In the genomic region with DNA sequence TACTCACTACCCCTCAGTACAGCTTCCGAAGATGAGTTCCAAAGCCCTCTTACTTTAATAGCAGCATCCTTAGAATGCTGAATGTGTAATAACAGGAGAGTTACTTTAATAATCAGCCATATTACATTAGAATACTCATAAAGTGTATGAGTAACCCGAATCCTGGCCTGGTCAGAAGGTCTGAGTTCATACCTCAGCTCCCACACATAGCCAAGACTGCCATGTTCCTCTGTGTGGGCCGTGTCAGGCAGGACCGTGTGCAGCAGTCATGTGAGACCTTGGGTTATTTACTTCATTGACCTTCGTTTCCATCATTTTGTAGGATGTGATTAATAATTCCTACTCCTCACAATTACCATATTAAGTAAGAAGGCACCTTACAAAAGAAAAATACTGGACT, we compare ENCODE assay signal across 23 cellular contexts.
DNase-seq lines count a peak whose midpoint lies in the region; ATAC-seq and TF ChIP-seq lines count a peak whose summit lies in the region.
"Had no signal": no experiment of that assay in that cellular context is flagged by ENCODE, and none has a peak within 500 bp of the region (broad histone marks: within the 10 kb centered on the region; RNA-seq: fewer than 3 reads in every experiment).

No MANE protein-coding gene starts in this region.

- peaks cover 16% of the 10 kb centered on the region for H3K4me1 ChIP-seq in GM23248 (ENCODE audit: insufficient read depth)
- peaks cover 3% of the 10 kb centered on the region for H3K4me1 ChIP-seq in mesenchymal stem cell (ENCODE audit: control insufficient read depth, insufficient read depth, low read depth, low read length)
- H3K4me1 ChIP-seq in tibial artery = peaks cover 0 to 25% (median 11%) of the 10 kb centered on the region in 4 donors

- in situ Hi-C loops in GM23248 (cut with MboI) = no loop called here

- no peak overlapping the region for H3K14ac ChIP-seq in mesenchymal stem cell (ENCODE audit: low read length in 2 of 2)

- peaks cover 23% of the 10 kb centered on the region for H3F3A ChIP-seq in GM23248 (ENCODE audit: insufficient read depth)

- H3K36me3 ChIP-seq in GM23248 (ENCODE audit: low read depth) (no peaks in the 10 kb centered on the region), mesenchymal stem cell (ENCODE audit: control insufficient read depth in 1 of 2, insufficient read depth in 2 of 2, low read depth in 1 of 2, low read length in 2 of 2) (no peaks in the 10 kb centered on the region), tibial artery (no peaks in the 10 kb centered on the region)
- H3K36me3 ChIP-seq: MG63, SJSA1 had no signal

- no peak for TF ChIP-seq CTCF in tibial artery (IDR thresholded peaks at IDR 0.05)

- DNase-seq in GM23248 (peak; percentile 41), amniotic epithelial cell (ENCODE audit: low read depth) (peak; percentile 47), mesenchymal stem cell (no peak), tibial artery (no peak), putamen (ENCODE audit: low spot score) (no peak)
- no peak for DNase-seq in stimulated activated naive CD8-positive, alpha-beta T cell treated with anti-CD3 and anti-CD28 coated beads, Interleukin-15, amount 100 ng/mL, for 72 hours
- DNase-seq: CD4-positive, CD25-positive, alpha-beta regulatory T cell; DMS153; DND-41; KBM-7; MG63; NCI-H1105 treated with DMSO at 0.1 percent for 48 hours; NCI-H146; NCI-H1930; NCI-H446; NCI-H524 treated with DMSO at 0.1 percent for 48 hours; NCI-H82; NK-92 treated with Interleukin-12 subunit alpha and Interleukin-12 subunit beta, amount 100 ng/mL, for 24 hours; PC-9; Right ventricle myocardium superior; RPMI8226 had no signal

- H3K27me3 ChIP-seq in GM23248 (replicated peaks; ENCODE audit: insufficient read depth) = no peaks in the 10 kb centered on the region
- no peaks in the 10 kb centered on the region for H3K27me3 ChIP-seq in mesenchymal stem cell (ENCODE audit: control insufficient read depth in 1 of 2, insufficient read depth in 1 of 2, low read length in 2 of 2)
- H3K27me3 ChIP-seq in tibial artery = no peaks in the 10 kb centered on the region
- H3K27me3 ChIP-seq: MG63, SJSA1 had no signal

- ATAC-seq in stimulated activated naive CD8-positive, alpha-beta T cell treated with anti-CD3 and anti-CD28 coated beads, Interleukin-15, amount 100 ng/mL, for 72 hours = no peak
- no peak for ATAC-seq in HG03354 (IDR thresholded peaks at IDR 0.05; ENCODE audit: poor library complexity, severe bottlenecking, unreplicated experiment)

- H3K4me2 ChIP-seq in GM23248 (ENCODE audit: unreplicated experiment) (no peak overlapping the region), mesenchymal stem cell (ENCODE audit: low read length, poor library complexity, severe bottlenecking) (no peak overlapping the region)
- H3K4me2 ChIP-seq: PC-9 had no signal

- no peak overlapping the region for H4K91ac ChIP-seq in mesenchymal stem cell (ENCODE audit: low read length)

- H3K4me3 ChIP-seq in GM23248 (no peak overlapping the region), mesenchymal stem cell (ENCODE audit: insufficient read depth in 1 of 2, low read depth in 1 of 2, low read length in 2 of 2) (no peak overlapping the region), tibial artery (no peak overlapping the region)
- H3K4me3 ChIP-seq: MG63, PC-9, SJSA1 had no signal

- WGBS in GM23248 (ENCODE audit: low coverage in 1 of 2, low lambda C conversion rate in 2 of 2, missing lambda C conversion rate in 2 of 2), 2 experiments = 67 to 70% methylated on average over 5 of the region's 5 CpGs
- WGBS in mesenchymal stem cell = 89% methylated on average over 1 of the region's 5 CpGs

- H3K9me3 ChIP-seq in GM23248 (ENCODE audit: low read depth) (no peaks in the 10 kb centered on the region), mesenchymal stem cell (ENCODE audit: control insufficient read depth, low read length) (no peaks in the 10 kb centered on the region), tibial artery (no peaks in the 10 kb centered on the region)
- H3K9me3 ChIP-seq: MG63, SJSA1 had no signal

- H2BK12ac ChIP-seq in mesenchymal stem cell (ENCODE audit: low read length in 2 of 2) = no peak overlapping the region

- H3K27ac Mint-ChIP-seq in stimulated activated naive CD8-positive, alpha-beta T cell treated with anti-CD3 and anti-CD28 coated beads, Interleukin-15, amount 100 ng/mL, for 72 hours = no peak overlapping the region
- H3K27ac Mint-ChIP-seq: CD4-positive, CD25-positive, alpha-beta regulatory T cell had no signal

- intact Hi-C loops in tibial artery (cut with DNase I; ENCODE audit: low total_unique reads) = no loop called here

- no peaks in the 10 kb centered on the region for H3K79me2 ChIP-seq in GM23248 (ENCODE audit: insufficient read depth)

- no peaks in the 10 kb centered on the region for H3K9me2 ChIP-seq in GM23248 (ENCODE audit: insufficient read depth)

- no peak overlapping the region for H3K4ac ChIP-seq in mesenchymal stem cell (ENCODE audit: low read depth in 1 of 2, low read length in 2 of 2)

- peaks cover 9% of the 10 kb centered on the region for H3K79me1 ChIP-seq in mesenchymal stem cell (replicated peaks; ENCODE audit: low read length, poor library complexity, severe bottlenecking)

- H3K4me1 Mint-ChIP-seq in stimulated activated naive CD8-positive, alpha-beta T cell treated with anti-CD3 and anti-CD28 coated beads, Interleukin-15, amount 100 ng/mL, for 72 hours = no peaks in the 10 kb centered on the region

- no peak overlapping the region for H2AFZ ChIP-seq in GM23248
- no peak overlapping the region for H2AFZ ChIP-seq in mesenchymal stem cell (ENCODE audit: low read depth, low read length)
- H2AFZ ChIP-seq: PC-9 had no signal

- H3K27me3 Mint-ChIP-seq in stimulated activated naive CD8-positive, alpha-beta T cell treated with anti-CD3 and anti-CD28 coated beads, Interleukin-15, amount 100 ng/mL, for 72 hours = no peaks in the 10 kb centered on the region
- H3K27me3 Mint-ChIP-seq: CD4-positive, CD25-positive, alpha-beta regulatory T cell had no signal

- H3K18ac ChIP-seq in mesenchymal stem cell (ENCODE audit: low read depth in 1 of 2, low read length in 2 of 2) = no peak overlapping the region

- no peak overlapping the region for H2AK5ac ChIP-seq in mesenchymal stem cell (ENCODE audit: low read length, severe bottlenecking)

- H3K9ac ChIP-seq in GM23248 (no peak overlapping the region), mesenchymal stem cell (ENCODE audit: low read length) (peak overlapping the region; percentile 85)

- H2BK120ac ChIP-seq in mesenchymal stem cell (ENCODE audit: low read depth, low read length) = no peak overlapping the region

- no peak overlapping the region for H3K4me3 Mint-ChIP-seq in stimulated activated naive CD8-positive, alpha-beta T cell treated with anti-CD3 and anti-CD28 coated beads, Interleukin-15, amount 100 ng/mL, for 72 hours
- H3K4me3 Mint-ChIP-seq: CD4-positive, CD25-positive, alpha-beta regulatory T cell had no signal

- no peaks in the 10 kb centered on the region for H4K20me1 ChIP-seq in GM23248 (ENCODE audit: insufficient read depth)

- no peak overlapping the region for H3K27ac ChIP-seq in GM23248
- no peak overlapping the region for H3K27ac ChIP-seq in mesenchymal stem cell (ENCODE audit: low read length, poor library complexity, severe bottlenecking)
- peak overlapping the region; percentile 11 to 70 for H3K27ac ChIP-seq in tibial artery
- H3K27ac ChIP-seq: PC-9, SJSA1 had no signal

- H4K8ac ChIP-seq in mesenchymal stem cell (ENCODE audit: low read length) = no peak overlapping the region

- H3K9me3 Mint-ChIP-seq in stimulated activated naive CD8-positive, alpha-beta T cell treated with anti-CD3 and anti-CD28 coated beads, Interleukin-15, amount 100 ng/mL, for 72 hours = no peaks in the 10 kb centered on the region

- H3K23ac ChIP-seq in mesenchymal stem cell (ENCODE audit: low read length in 2 of 2) = no peak overlapping the region

- H2BK15ac ChIP-seq in mesenchymal stem cell (ENCODE audit: low read depth, poor library complexity, severe bottlenecking) = no peak overlapping the region

- H2BK5ac ChIP-seq in mesenchymal stem cell (ENCODE audit: low read depth, low read length, poor library complexity, severe bottlenecking) = no peak overlapping the region

Comparison
In these comparisons a context has a peak if more than half of its experiments do, and no peak if none do; other contexts are left out.
1. DNase-seq: peak in GM23248 (single experiment) and amniotic epithelial cell (single experiment); none in mesenchymal stem cell (single experiment), tibial artery (0 of 2), putamen (single experiment) and stimulated activated naive CD8-positive, alpha-beta T cell treated with anti-CD3 and anti-CD28 coated beads, Interleukin-15, amount 100 ng/mL, for 72 hours (0 of 2).
2. H3K27ac ChIP-seq: peak in tibial artery (2 of 2); none in GM23248 (single experiment) and mesenchymal stem cell (single experiment).